1 cellular context compared by ENCODE assay signal in the genomic region with DNA sequence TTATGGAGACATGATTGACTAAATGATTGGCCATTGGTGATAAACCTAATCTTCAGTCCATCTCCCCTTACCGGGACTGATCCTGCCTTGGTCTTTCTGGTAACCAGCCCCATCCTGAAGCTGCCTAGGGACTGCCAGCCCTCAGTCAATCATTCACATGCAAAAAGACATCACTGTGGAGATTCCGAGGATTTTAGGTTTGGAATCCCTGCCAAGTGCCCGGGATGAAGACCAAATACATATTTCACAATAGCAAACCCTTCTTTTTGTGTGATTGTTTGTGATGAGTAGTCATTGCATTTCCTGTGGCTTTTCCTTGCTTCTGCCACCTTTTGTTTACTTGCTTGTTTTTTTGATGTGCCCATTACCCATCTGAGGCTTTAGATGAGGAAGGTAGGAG.
TF ChIP-seq lines count a peak whose summit lies in the region.

No MANE protein-coding gene starts in this region.

TF ChIP-seq in K562, 482 proteins besides CTCF, POLR2A, EP300 and RAD21:
- TF ChIP-seq, protein P1, sequence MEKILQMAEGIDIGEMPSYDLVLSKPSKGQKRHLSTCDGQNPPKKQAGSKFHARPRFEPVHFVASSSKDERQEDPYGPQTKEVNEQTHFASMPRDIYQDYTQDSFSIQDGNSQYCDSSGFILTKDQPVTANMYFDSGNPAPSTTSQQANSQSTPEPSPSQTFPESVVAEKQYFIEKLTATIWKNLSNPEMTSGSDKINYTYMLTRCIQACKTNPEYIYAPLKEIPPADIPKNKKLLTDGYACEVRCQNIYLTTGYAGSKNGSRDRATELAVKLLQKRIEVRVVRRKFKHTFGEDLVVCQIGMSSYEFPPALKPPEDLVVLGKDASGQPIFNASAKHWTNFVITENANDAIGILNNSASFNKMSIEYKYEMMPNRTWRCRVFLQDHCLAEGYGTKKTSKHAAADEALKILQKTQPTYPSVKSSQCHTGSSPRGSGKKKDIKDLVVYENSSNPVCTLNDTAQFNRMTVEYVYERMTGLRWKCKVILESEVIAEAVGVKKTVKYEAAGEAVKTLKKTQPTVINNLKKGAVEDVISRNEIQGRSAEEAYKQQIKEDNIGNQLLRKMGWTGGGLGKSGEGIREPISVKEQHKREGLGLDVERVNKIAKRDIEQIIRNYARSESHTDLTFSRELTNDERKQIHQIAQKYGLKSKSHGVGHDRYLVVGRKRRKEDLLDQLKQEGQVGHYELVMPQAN (IDR thresholded peaks at IDR 0.05; ENCODE audit: borderline replicate concordance) = no peak
- 0 out of 2 replicates have a peak, but pooled peaks have one; percentile 10 for TF ChIP-seq CEBPB (tag; IDR thresholded peaks at IDR 0.05)
